In genomic region chr10:55485827-55486226, GRCh38 we compare ENCODE assay signal across 3 cellular contexts.
"Had no signal": no experiment of that assay in that cellular context is flagged by ENCODE, and none has a peak within 500 bp of the region (broad histone marks: within the 10 kb centered on the region; RNA-seq: fewer than 3 reads in every experiment).

No MANE protein-coding gene starts in this region.

- DNase-seq: GDM1, GF-D8 had no signal

- H3K4me3 ChIP-seq: GM12878 had no signal
